1 cellular context compared by ENCODE assay signal in genomic region chr14:100726812-100727564, GRCh38.
A peak's percentile ranks its signal among the peaks of the same experiment; 100 is the strongest.
TF ChIP-seq lines count a peak whose summit lies in the region.

Gene DLK1, plus strand, starts transcription at chr14:100726892. Its CDS starts 177 bp downstream, at chr14:100727069.

TF ChIP-seq in H1, 55 proteins besides CTCF, POLR2A, EP300 and RAD21 (continued from another document):
- TF ChIP-seq CHD7 (IDR thresholded peaks at IDR 0.05; ENCODE audit: insufficient replicate concordance, low read length) (no peak), SUZ12 (IDR thresholded peaks at IDR 0.05; ENCODE audit: low read length) (peak; percentile 89), KDM4A (IDR thresholded peaks at IDR 0.05; ENCODE audit: low read depth, low read length, severe bottlenecking) (peak; percentile 39)
